Comparison of ENCODE assay signal across 7 cellular contexts in genomic region chr19:43934055-43934984, GRCh38.
DNase-seq lines count a peak whose midpoint lies in the region; ATAC-seq and TF ChIP-seq lines count a peak whose summit lies in the region.

No MANE protein-coding gene starts in this region.

- TF ChIP-seq CTCF in GM12865 (IDR thresholded peaks at IDR 0.05; ENCODE audit: insufficient read depth, low read depth, low read length, missing control alignments) (no peak), coronary artery (IDR thresholded peaks at IDR 0.05) (no peak)

- peak overlapping the region; percentile 51 to 86 for H3K27ac ChIP-seq in coronary artery
- H3K27ac ChIP-seq in mucosa of rectum (ENCODE audit: low read depth in 2 of 2, low read length in 2 of 2), result peak overlapping the region; percentile 82 to 87

- H3K9me3 ChIP-seq in mucosa of rectum (ENCODE audit: control insufficient read depth in 2 of 2, low read length in 2 of 2), result no peaks in the 10 kb centered on the region

- no peak for ATAC-seq in GM18519 (IDR thresholded peaks at IDR 0.05; ENCODE audit: low FRiP score, unreplicated experiment)

- peak overlapping the region; percentile 84 to 87 for H3K9ac ChIP-seq in mucosa of rectum (ENCODE audit: low read depth in 1 of 2, low read length in 2 of 2)

- H3K36me3 ChIP-seq in mucosa of rectum (ENCODE audit: control insufficient read depth in 2 of 2, insufficient read depth in 2 of 2, low read length in 2 of 2), result peaks cover 18 to 27% of the 10 kb centered on the region in 2 donors

- DNase-seq in GM12865 (ENCODE audit: low read depth) (no peak), NCI-H69 (lab: John Stamatoyannopoulos, UW) (peak; percentile 32), coronary artery (ENCODE audit: low spot score) (no peak), HuH-7.5 (ENCODE audit: low spot score) (no peak), NCI-H510A treated with DMSO at 0.1 percent for 48 hours (lab: John Stamatoyannopoulos, UW) (no peak)

- H3K4me3 ChIP-seq in GM12865 (ENCODE audit: low read depth, low read length), result peak overlapping the region; percentile 76
- H3K4me3 ChIP-seq in coronary artery, result peak overlapping the region; percentile 73
- H3K4me3 ChIP-seq in mucosa of rectum (ENCODE audit: low read length in 2 of 2), result peak overlapping the region; percentile 91 to 95

- H3K4me1 ChIP-seq in mucosa of rectum (ENCODE audit: control insufficient read depth in 2 of 2, insufficient read depth in 2 of 2, low read length in 2 of 2), result peaks cover 12% of the 10 kb centered on the region in 2 donors

- no peaks in the 10 kb centered on the region for H3K27me3 ChIP-seq in mucosa of rectum (ENCODE audit: control insufficient read depth in 2 of 2, insufficient read depth in 2 of 2, low read length in 2 of 2)
